In the genomic region with DNA sequence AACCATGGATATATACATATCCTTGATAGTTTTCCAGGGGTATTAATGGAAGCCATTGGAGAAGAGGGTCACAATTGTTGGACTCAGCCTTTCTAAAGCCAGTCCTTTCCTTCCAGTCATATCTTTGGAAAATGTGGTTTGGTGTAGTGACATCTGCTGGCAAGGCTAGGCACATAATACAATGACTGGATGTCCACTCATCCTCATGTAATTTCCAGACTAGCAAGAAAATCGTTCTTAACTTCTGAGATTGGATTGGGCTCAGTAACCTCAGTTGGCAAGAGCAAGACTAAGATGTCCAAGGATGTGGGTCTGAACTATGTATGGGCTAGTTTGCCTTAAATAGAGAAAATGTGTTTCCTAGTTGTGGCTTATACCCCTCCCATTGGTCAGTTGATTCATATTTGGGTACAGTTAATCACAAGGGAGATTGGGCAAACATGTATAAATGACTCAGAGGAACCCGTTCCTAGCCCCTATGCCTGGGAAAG, we compare ENCODE assay signal across 8 cellular contexts.
DNase-seq lines count a peak whose midpoint lies in the region; ATAC-seq, FAIRE-seq and TF ChIP-seq lines count a peak whose summit lies in the region.

No MANE protein-coding gene starts in this region.

- peaks cover 63% of the 10 kb centered on the region for H3K4me1 ChIP-seq in stomach smooth muscle (ENCODE audit: control insufficient read depth, insufficient read depth, low read length)

- no peak overlapping the region for H3K9ac ChIP-seq in stomach smooth muscle (ENCODE audit: low read length in 2 of 2)

- no peak for ATAC-seq in GM19035 (IDR thresholded peaks at IDR 0.05; ENCODE audit: unreplicated experiment)

- no peaks in the 10 kb centered on the region for H3K36me3 ChIP-seq in stomach smooth muscle (ENCODE audit: control insufficient read depth in 2 of 2, insufficient read depth in 2 of 2, low read length in 2 of 2)

- DNase-seq in AG09319 (ENCODE audit: extremely low read depth, low read depth) (peak; percentile 49), GM04504 (ENCODE audit: low read depth) (peak; percentile 67), NCI-H226 (peak; percentile 58), amniotic epithelial cell (ENCODE audit: low read depth) (peak; percentile 98)
- DNase-seq in effector CD4-positive, alpha-beta T cell = no peak

- no peaks in the 10 kb centered on the region for H3K27me3 ChIP-seq in stomach smooth muscle (ENCODE audit: control insufficient read depth in 1 of 2, insufficient read depth in 2 of 2, low read length in 2 of 2)

- peak; percentile 66 for TF ChIP-seq CTCF in AG09319 (IDR thresholded peaks at IDR 0.05; ENCODE audit: low read depth, low read length)

- FAIRE-seq in islet of Langerhans (lab: Jason Lieb, UNC) = peak; percentile 99

- H3K27ac ChIP-seq in stomach smooth muscle (ENCODE audit: low read length) = peak overlapping the region; percentile 75

- H3K4me3 ChIP-seq in stomach smooth muscle (ENCODE audit: low read length in 2 of 2) = no peak overlapping the region

- H3K9me3 ChIP-seq in stomach smooth muscle (ENCODE audit: control insufficient read depth in 2 of 2, low read length in 2 of 2) = no peaks in the 10 kb centered on the region
